In the genomic region with DNA sequence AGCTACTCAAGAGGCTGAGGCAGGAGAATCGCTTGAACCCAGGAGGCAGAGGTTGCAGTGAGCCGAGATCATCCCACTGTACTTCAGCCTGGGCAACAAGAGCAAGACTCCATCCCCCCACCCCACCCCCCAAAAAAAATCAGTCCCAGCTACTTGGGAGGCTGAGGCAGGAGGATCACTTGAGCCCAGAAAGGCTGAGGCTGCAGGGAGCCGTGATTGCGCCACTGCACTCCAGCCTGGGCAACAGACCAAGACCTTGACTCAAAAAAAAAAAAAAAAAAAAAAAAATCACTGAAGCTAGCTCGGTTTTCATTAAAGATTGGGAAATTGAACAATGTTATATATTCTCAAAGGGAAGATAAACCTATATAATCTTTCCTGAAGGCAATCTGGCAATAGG, we compare ENCODE assay signal across 1 cellular context.
TF ChIP-seq lines count a peak whose summit lies in the region.

No MANE protein-coding gene starts in this region.

TF ChIP-seq in HEK293, 187 proteins besides CTCF, POLR2A, EP300 and RAD21:
- TF ChIP-seq, protein P1, sequence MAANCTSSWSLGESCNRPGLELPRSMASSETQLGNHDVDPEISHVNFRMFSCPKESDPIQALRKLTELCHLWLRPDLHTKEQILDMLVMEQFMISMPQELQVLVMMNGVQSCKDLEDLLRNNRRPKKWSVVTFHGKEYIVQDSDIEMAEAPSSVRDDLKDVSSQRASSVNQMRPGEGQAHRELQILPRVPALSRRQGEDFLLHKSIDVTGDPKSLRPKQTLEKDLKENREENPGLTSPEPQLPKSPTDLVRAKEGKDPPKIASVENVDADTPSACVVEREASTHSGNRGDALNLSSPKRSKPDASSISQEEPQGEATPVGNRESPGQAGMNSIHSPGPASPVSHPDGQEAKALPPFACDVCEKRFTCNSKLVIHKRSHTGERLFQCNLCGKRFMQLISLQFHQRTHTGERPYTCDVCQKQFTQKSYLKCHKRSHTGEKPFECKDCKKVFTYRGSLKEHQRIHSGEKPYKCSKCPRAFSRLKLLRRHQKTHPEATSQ (tag by site-specific recombination; IDR thresholded peaks at IDR 0.05): 0 out of 2 replicates have a peak, but pooled peaks have one; percentile 18
- peak; percentile 84 for TF ChIP-seq ZBTB8A (tag by site-specific recombination; IDR thresholded peaks at IDR 0.05)
TF ChIP-seq in HEK293: peak in this region for 2; not testable (repeated sequence) for 185.
